In genomic region chr1:183995322-183996035, GRCh38 we compare ENCODE assay signal across 1 cellular context.
TF ChIP-seq lines count a peak whose summit lies in the region.

No MANE protein-coding gene starts in this region.

TF ChIP-seq in HepG2, 621 proteins besides CTCF, POLR2A, EP300 and RAD21:
- TF ChIP-seq CENPT (CRISPR knock-in tag; IDR thresholded peaks at IDR 0.05; ENCODE audit: low read depth), result no peak
- TF ChIP-seq ETV5 (CRISPR knock-in tag; IDR thresholded peaks at IDR 0.05; ENCODE audit: borderline replicate concordance), result peak; percentile 19; the same call in 1 of the 2 replicates
- no peak for TF ChIP-seq SP5 (CRISPR knock-in tag; IDR thresholded peaks at IDR 0.05; ENCODE audit: borderline replicate concordance, low read depth)
